In the genomic region with DNA sequence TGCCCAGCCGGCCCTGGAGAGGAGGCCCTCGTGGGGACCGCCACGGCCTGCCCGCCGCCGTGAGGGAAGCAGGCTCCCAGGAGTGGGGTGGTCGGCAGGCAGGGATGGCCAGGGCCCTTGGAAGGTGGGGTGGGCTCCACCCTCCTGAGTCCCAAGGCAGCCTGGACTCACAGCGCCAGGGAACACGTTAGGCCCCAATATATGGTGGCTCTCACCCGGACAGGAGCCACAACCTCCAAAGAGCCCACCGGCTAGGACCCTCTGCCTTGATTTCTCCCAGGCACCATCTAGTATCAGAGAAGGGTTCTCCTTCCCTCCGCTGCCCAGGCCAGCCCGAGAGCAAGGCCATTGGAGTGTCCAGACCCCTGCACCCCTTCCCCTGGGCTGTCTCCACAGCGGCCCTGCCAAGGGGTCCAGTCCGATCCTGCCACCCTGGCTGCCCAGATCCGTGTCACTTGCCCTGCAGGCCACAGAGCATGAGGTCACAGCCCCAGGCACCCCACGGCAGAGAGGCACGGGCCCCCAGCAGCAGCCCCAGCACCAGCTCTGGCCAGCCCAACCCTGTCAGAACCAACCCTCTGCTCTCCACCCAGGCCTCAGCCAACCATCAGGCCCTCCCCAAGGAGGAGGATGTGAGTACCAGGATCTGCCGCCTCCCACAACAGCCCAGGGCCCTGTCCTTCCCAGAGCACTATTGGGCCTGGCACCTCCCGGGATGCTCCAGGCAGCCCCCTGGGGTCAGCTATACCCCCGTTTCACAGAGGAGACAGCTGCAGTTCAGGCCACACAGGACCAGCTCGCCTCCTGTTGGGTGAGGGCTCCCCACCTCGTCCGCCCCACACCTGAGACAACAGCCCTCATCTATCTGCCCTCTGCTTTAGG, we compare ENCODE assay signal across 8 cellular contexts. TPM values are rescaled to one million over a fixed set of nuclear protein-coding genes. Genes with fewer than 3 reads are reported as not detected.
A peak's percentile ranks its signal among the peaks of the same experiment; 100 is the strongest.
DNase-seq lines count a peak whose midpoint lies in the region; ATAC-seq and TF ChIP-seq lines count a peak whose summit lies in the region.

No MANE protein-coding gene starts in this region.

- peak overlapping the region; percentile 27 for H3K27ac ChIP-seq in CD8-positive, alpha-beta T cell (ENCODE audit: low read depth, low read length)
- H3K27ac ChIP-seq in KMS-11 (no peak overlapping the region), neural progenitor cell (no peak overlapping the region)
- H3K27ac ChIP-seq in effector memory CD4-positive, alpha-beta T cell (ENCODE audit: insufficient read depth, low read length, poor library complexity, severe bottlenecking): peak overlapping the region; percentile 46

- H3K9me3 ChIP-seq in CD8-positive, alpha-beta T cell (ENCODE audit: low read length): no peaks in the 10 kb centered on the region
- no peaks in the 10 kb centered on the region for H3K9me3 ChIP-seq in effector memory CD4-positive, alpha-beta T cell (ENCODE audit: control insufficient read depth, low read length)
- H3K9me3 ChIP-seq in neural progenitor cell (ENCODE audit: low read depth): no peaks in the 10 kb centered on the region

- no peaks in the 10 kb centered on the region for H3K27me3 ChIP-seq in CD8-positive, alpha-beta T cell (ENCODE audit: insufficient read depth, low read length)
- H3K27me3 ChIP-seq in KMS-11 (ENCODE audit: insufficient read depth, low read depth): no peaks in the 10 kb centered on the region
- no peaks in the 10 kb centered on the region for H3K27me3 ChIP-seq in effector memory CD4-positive, alpha-beta T cell (replicated peaks; ENCODE audit: control insufficient read depth, insufficient read depth, low read length, poor library complexity, severe bottlenecking)
- no peaks in the 10 kb centered on the region for H3K27me3 ChIP-seq in neural progenitor cell

- peaks cover 4% of the 10 kb centered on the region for H3K36me3 ChIP-seq in CD8-positive, alpha-beta T cell (ENCODE audit: insufficient read depth, low read length)
- H3K36me3 ChIP-seq in KMS-11 (ENCODE audit: insufficient read depth) (no peaks in the 10 kb centered on the region), neural progenitor cell (no peaks in the 10 kb centered on the region)
- no peaks in the 10 kb centered on the region for H3K36me3 ChIP-seq in effector memory CD4-positive, alpha-beta T cell (ENCODE audit: control insufficient read depth, insufficient read depth, low read length)

- H3K36me3 Mint-ChIP-seq in CD8-positive, alpha-beta T cell: peaks cover 15% of the 10 kb centered on the region
- H3K36me3 Mint-ChIP-seq in neural progenitor cell: peaks cover 8% of the 10 kb centered on the region

- CTCF ChIA-PET in CD8-positive, alpha-beta T cell (lab: Charles Lee): interaction anchor here (1.0 to 1.7 kb wide), 6 partner anchors 9 to 257 kb away, joined by 3 to 9 read pairs (median 4); a partner anchor contains a TSS

- peaks cover 55% of the 10 kb centered on the region for H3K4me1 Mint-ChIP-seq in CD8-positive, alpha-beta T cell (ENCODE audit: low read depth)
- peaks cover 17% of the 10 kb centered on the region for H3K4me1 Mint-ChIP-seq in neural progenitor cell

- peak overlapping the region; percentile 58 for H3K4me3 ChIP-seq in CD8-positive, alpha-beta T cell (ENCODE audit: low read depth, low read length)
- H3K4me3 ChIP-seq in KMS-11 (IDR thresholded peaks at IDR 0.05; ENCODE audit: insufficient read depth, low read depth, low read length) (no peak overlapping the region), neural progenitor cell (peak overlapping the region; percentile 50)
- peak overlapping the region; percentile 33 for H3K4me3 ChIP-seq in effector memory CD4-positive, alpha-beta T cell (ENCODE audit: insufficient read depth, low read depth, low read length, poor library complexity, severe bottlenecking)

- H3K27me3 Mint-ChIP-seq in CD8-positive, alpha-beta T cell (ENCODE audit: low read depth): no peaks in the 10 kb centered on the region
- peaks cover 3% of the 10 kb centered on the region for H3K27me3 Mint-ChIP-seq in neural progenitor cell (ENCODE audit: insufficient read depth, low read depth)

- H3K4me1 ChIP-seq in CD8-positive, alpha-beta T cell (ENCODE audit: insufficient read depth, low read length): peaks cover 61% of the 10 kb centered on the region
- peaks cover 21% of the 10 kb centered on the region for H3K4me1 ChIP-seq in KMS-11 (ENCODE audit: low read depth, poor library complexity, severe bottlenecking)
- peaks cover 49% of the 10 kb centered on the region for H3K4me1 ChIP-seq in effector memory CD4-positive, alpha-beta T cell (ENCODE audit: control insufficient read depth, insufficient read depth, low read length, poor library complexity, severe bottlenecking)
- peaks cover 3% of the 10 kb centered on the region for H3K4me1 ChIP-seq in neural progenitor cell

- H2AFZ ChIP-seq in KMS-11 (ENCODE audit: low read depth): peak overlapping the region; percentile 87
- peak overlapping the region; percentile 74 for H2AFZ ChIP-seq in neural progenitor cell (replicated peaks)

- ATAC-seq in CD8-positive, alpha-beta T cell: no peak
- no peak for ATAC-seq in HG03457 (IDR thresholded peaks at IDR 0.05; ENCODE audit: unreplicated experiment)

- H3K9ac ChIP-seq in KMS-11 (peak overlapping the region; percentile 10; the same call in 1 of the 2 replicates), neural progenitor cell (no peak overlapping the region)

- H4K20me1 ChIP-seq in KMS-11 (ENCODE audit: insufficient read depth) (no peaks in the 10 kb centered on the region), neural progenitor cell (ENCODE audit: low read depth) (peaks cover 28% of the 10 kb centered on the region)

- peak overlapping the region; percentile 83 for H3K4me3 Mint-ChIP-seq in CD8-positive, alpha-beta T cell
- H3K4me3 Mint-ChIP-seq in neural progenitor cell: peak overlapping the region; percentile 72

- peak overlapping the region; percentile 87 for H3K27ac Mint-ChIP-seq in CD8-positive, alpha-beta T cell
- no peak overlapping the region for H3K27ac Mint-ChIP-seq in neural progenitor cell

- TF ChIP-seq CTCF in CD8-positive, alpha-beta T cell (IDR thresholded peaks at IDR 0.05): no peak
- no peak for TF ChIP-seq CTCF in KMS-11 (conservative IDR thresholded peaks at IDR 0.05; ENCODE audit: low read depth, low read length)
- no peak for TF ChIP-seq CTCF in neural progenitor cell (IDR thresholded peaks at IDR 0.05)

- intact Hi-C loops in CD8-positive, alpha-beta T cell (cut with DNase I, micrococcal nuclease): loop anchor here (1.0 to 5.0 kb wide), 7 partner anchors 17 to 300 kb away; a partner anchor contains a TSS

- peaks cover 22% of the 10 kb centered on the region; the same call in 1 of the 2 replicates for H3K79me2 ChIP-seq in KMS-11 (ENCODE audit: insufficient read depth, low read depth)
- peaks cover 34% of the 10 kb centered on the region for H3K79me2 ChIP-seq in neural progenitor cell (ENCODE audit: low read depth)

- no peaks in the 10 kb centered on the region for H3F3A ChIP-seq in neural progenitor cell (ENCODE audit: low read depth)

- H3K4me2 ChIP-seq in KMS-11 (peak overlapping the region; percentile 72), neural progenitor cell (peak overlapping the region; percentile 87)

- H3K9me3 Mint-ChIP-seq in CD8-positive, alpha-beta T cell: no peaks in the 10 kb centered on the region
- H3K9me3 Mint-ChIP-seq in neural progenitor cell: no peaks in the 10 kb centered on the region

- POLR2A ChIA-PET in CD8-positive, alpha-beta T cell (lab: Charles Lee): interaction anchor here (0.9 to 1.9 kb wide), 6 partner anchors 47 to 126 kb away, joined by 4 to 13 read pairs (median 7); a partner anchor contains a TSS

- peak in 1 of 7 experiments; percentile 44 for DNase-seq in CD8-positive, alpha-beta T cell
- DNase-seq in effector memory CD4-positive, alpha-beta T cell: no peak
- no peak for DNase-seq in neural progenitor cell (ENCODE audit: low spot score)
- no peak for DNase-seq in SIG-M5 (lab: John Stamatoyannopoulos, UW)
- DNase-seq in stimulated activated CD4-positive, alpha-beta T cell treated with anti-CD3 and anti-CD28 coated beads, Interleukin-2, amount 100 ng/mL, for 48 hours: no peak
- no peak for DNase-seq in NCI-H2081 treated with DMSO at 0.1 percent for 48 hours (lab: John Stamatoyannopoulos, UW)

RNA-seq across cellular contexts. Expression of a gene that starts 1.1 kb away (rescaled TPM):
- total RNA-seq in CD8-positive, alpha-beta T cell: 10 to 100 TPM; 25.4 to 28.6 TPM
- 19.6 and 35.4 TPM in 2 replicates for total RNA-seq in neural progenitor cell (ENCODE audit: low replicate concordance)

RNA-seq across cellular contexts. Expression of a gene that starts 16.7 kb away (rescaled TPM):
- total RNA-seq in CD8-positive, alpha-beta T cell: 10 to 100 TPM; 16.7 to 17.4 TPM
- total RNA-seq in neural progenitor cell (ENCODE audit: low replicate concordance): 82.2 and 138 TPM in 2 replicates

RNA-seq across cellular contexts. Expression of a gene that starts 28.1 kb away (rescaled TPM):
- total RNA-seq in CD8-positive, alpha-beta T cell: 10 to 100 TPM; 57.9 to 60.8 TPM
- total RNA-seq in neural progenitor cell (ENCODE audit: low replicate concordance): 16.7 and 49.5 TPM in 2 replicates

RNA-seq across cellular contexts. Expression of a gene that starts 43.4 kb away (rescaled TPM):
- total RNA-seq in CD8-positive, alpha-beta T cell: 10 to 100 TPM; 22.2 to 22.3 TPM
- total RNA-seq in neural progenitor cell (ENCODE audit: low replicate concordance): 93.3 and 236 TPM in 2 replicates

RNA-seq across cellular contexts. Expression of a gene that starts 48.0 kb away (rescaled TPM):
- 1 to 10 TPM; 6.1 to 7.9 TPM for total RNA-seq in CD8-positive, alpha-beta T cell
- 7.1 and 24.3 TPM in 2 replicates for total RNA-seq in neural progenitor cell (ENCODE audit: low replicate concordance)

Comparison
In these comparisons a context has a peak if more than half of its experiments do, and no peak if none do; other contexts are left out.
1. H3K27ac ChIP-seq: peak in CD8-positive, alpha-beta T cell (single experiment) and effector memory CD4-positive, alpha-beta T cell (single experiment); none in KMS-11 (single experiment) and neural progenitor cell (single experiment).